Comparison of ENCODE assay signal across 17 cellular contexts in the genomic region with DNA sequence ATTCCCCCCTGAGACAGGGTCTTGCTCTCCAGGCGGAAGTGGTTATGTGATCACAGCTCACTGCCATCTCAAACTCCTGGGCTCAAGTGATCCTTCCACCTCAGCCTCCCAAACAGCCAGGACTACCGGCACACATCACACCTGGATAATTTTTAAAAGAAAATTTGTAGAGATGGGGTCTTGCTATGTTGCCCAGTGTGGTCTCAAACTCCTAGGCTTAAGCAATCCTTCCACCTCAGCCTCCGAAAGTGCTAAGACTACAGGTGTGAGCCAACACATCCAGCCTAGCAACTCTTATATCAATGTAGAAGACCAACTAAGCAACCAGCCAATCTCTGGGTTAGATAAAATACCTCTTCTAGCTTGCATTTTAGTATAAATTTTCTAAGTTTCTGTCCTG.
DNase-seq lines count a peak whose midpoint lies in the region; ATAC-seq and TF ChIP-seq lines count a peak whose summit lies in the region.
"Had no signal": no experiment of that assay in that cellular context is flagged by ENCODE, and none has a peak within 500 bp of the region (broad histone marks: within the 10 kb centered on the region; RNA-seq: fewer than 3 reads in every experiment).

No MANE protein-coding gene starts in this region.

- H2AK5ac ChIP-seq in mesenchymal stem cell (ENCODE audit: low read length, severe bottlenecking): no peak overlapping the region

- no peaks in the 10 kb centered on the region for H3K27me3 ChIP-seq in BLaER1
- H3K27me3 ChIP-seq in mesenchymal stem cell (ENCODE audit: control insufficient read depth in 1 of 2, insufficient read depth in 1 of 2, low read length in 2 of 2): no peaks in the 10 kb centered on the region
- H3K27me3 ChIP-seq in right atrium auricular region: no peaks in the 10 kb centered on the region

- H3K36me3 Mint-ChIP-seq in chondrocyte (ENCODE audit: low read depth): peaks cover 18% of the 10 kb centered on the region

- H2BK12ac ChIP-seq in mesenchymal stem cell (ENCODE audit: low read length in 2 of 2): no peak overlapping the region

- no peak overlapping the region for H3K23ac ChIP-seq in mesenchymal stem cell (ENCODE audit: low read length in 2 of 2)

- H3K27ac ChIP-seq in BLaER1 (no peak overlapping the region), HEK293 (ENCODE audit: extremely low read depth, low read depth, low read length) (no peak overlapping the region), mesenchymal stem cell (ENCODE audit: low read length, poor library complexity, severe bottlenecking) (no peak overlapping the region), right atrium auricular region (no peak overlapping the region)
- H3K27ac ChIP-seq: C4-2B had no signal

- H4K91ac ChIP-seq in mesenchymal stem cell (ENCODE audit: low read length): no peak overlapping the region

- H2BK120ac ChIP-seq in mesenchymal stem cell (ENCODE audit: low read depth, low read length): no peak overlapping the region

- H3K9ac ChIP-seq in BLaER1 (no peak overlapping the region), mesenchymal stem cell (ENCODE audit: low read length) (peak overlapping the region; percentile 2)

- DNase-seq in chondrocyte (ENCODE audit: low spot score) (no peak), mesenchymal stem cell (no peak), right atrium auricular region (ENCODE audit: low spot score) (no peak), amniotic stem cell (lab: John Stamatoyannopoulos, UW) (no peak)
- DNase-seq in activated CD8-positive, alpha-beta memory T cell treated with anti-CD3 and anti-CD28 coated beads, Interleukin-2, amount 50 U/mL, for 48 hours: no peak
- DNase-seq: 8988T; CD4-positive, alpha-beta memory T cell; DMS79 treated with DMSO at 0.1 percent for 48 hours; EL; GOT3; HFFc6 had no signal

- ATAC-seq in HG03045 (IDR thresholded peaks at IDR 0.05; ENCODE audit: unreplicated experiment): no peak

- H3K36me3 ChIP-seq in BLaER1 (peaks cover 89% of the 10 kb centered on the region), HEK293 (ENCODE audit: control insufficient read depth in 2 of 2, insufficient read depth in 1 of 2, low read length in 2 of 2) (peaks cover 17 to 50% of the 10 kb centered on the region in 2 experiments), mesenchymal stem cell (ENCODE audit: control insufficient read depth in 1 of 2, insufficient read depth in 2 of 2, low read depth in 1 of 2, low read length in 2 of 2) (peaks cover 26 to 96% of the 10 kb centered on the region in 2 experiments), right atrium auricular region (peaks cover 39% of the 10 kb centered on the region)

- no peak overlapping the region for H3K4me3 Mint-ChIP-seq in chondrocyte (ENCODE audit: unreplicated experiment)
- H3K4me3 Mint-ChIP-seq: CD4-positive, alpha-beta memory T cell; HFFc6; IgD-negative memory B cell had no signal

- peaks cover 30% of the 10 kb centered on the region for H3K79me1 ChIP-seq in mesenchymal stem cell (replicated peaks; ENCODE audit: low read length, poor library complexity, severe bottlenecking)

- H3K9me3 ChIP-seq in BLaER1: no peaks in the 10 kb centered on the region
- H3K9me3 ChIP-seq in HEK293 (ENCODE audit: control insufficient read depth, insufficient read depth, low read depth, low read length): no peaks in the 10 kb centered on the region
- no peaks in the 10 kb centered on the region for H3K9me3 ChIP-seq in mesenchymal stem cell (ENCODE audit: control insufficient read depth, low read length)
- H3K9me3 ChIP-seq in right atrium auricular region: no peaks in the 10 kb centered on the region
- H3K9me3 ChIP-seq: HAP-1 had no signal

- H4K20me1 ChIP-seq in BLaER1: peaks cover 33% of the 10 kb centered on the region

- peaks cover 24% of the 10 kb centered on the region for H3K4me1 Mint-ChIP-seq in chondrocyte (ENCODE audit: low read depth)

- peak overlapping the region; percentile 48 for H3K4me2 ChIP-seq in BLaER1
- H3K4me2 ChIP-seq in mesenchymal stem cell (ENCODE audit: low read length, poor library complexity, severe bottlenecking): no peak overlapping the region

- H3K4me1 ChIP-seq in BLaER1 (peaks cover 20% of the 10 kb centered on the region), HEK293 (ENCODE audit: control insufficient read depth, insufficient read depth, low read length) (peaks cover 8% of the 10 kb centered on the region), mesenchymal stem cell (ENCODE audit: control insufficient read depth, insufficient read depth, low read depth, low read length) (no peaks in the 10 kb centered on the region), right atrium auricular region (peaks cover 0 to 7% of the 10 kb centered on the region in 2 donors)
- H3K4me1 ChIP-seq: HAP-1 had no signal

- POLR2A ChIA-PET in HEK293 (lab: Yijun Ruan, JAX): no interaction called here

- H3K4ac ChIP-seq in mesenchymal stem cell (ENCODE audit: low read depth in 1 of 2, low read length in 2 of 2): no peak overlapping the region

- H3K27ac Mint-ChIP-seq in chondrocyte (ENCODE audit: unreplicated experiment): peak overlapping the region; percentile 68
- H3K27ac Mint-ChIP-seq: HFFc6 had no signal

- H2AFZ ChIP-seq in mesenchymal stem cell (ENCODE audit: low read depth, low read length): no peak overlapping the region

- no peaks in the 10 kb centered on the region for H3K9me3 Mint-ChIP-seq in chondrocyte (ENCODE audit: low read depth)
- H3K9me3 Mint-ChIP-seq: CD4-positive, alpha-beta memory T cell; HFFc6; IgD-negative memory B cell had no signal

- H3K27me3 Mint-ChIP-seq in chondrocyte (ENCODE audit: low read depth): no peaks in the 10 kb centered on the region
- H3K27me3 Mint-ChIP-seq: CD4-positive, alpha-beta memory T cell; IgD-negative memory B cell had no signal

- no peak for TF ChIP-seq CTCF in HEK293 (tag by site-specific recombination; IDR thresholded peaks at IDR 0.05)
- TF ChIP-seq CTCF in chondrocyte (IDR thresholded peaks at IDR 0.05): no peak
- no peak for TF ChIP-seq CTCF in right atrium auricular region (IDR thresholded peaks at IDR 0.05)

- no peak overlapping the region for H4K8ac ChIP-seq in mesenchymal stem cell (ENCODE audit: low read length)

- no peak overlapping the region for H3K4me3 ChIP-seq in BLaER1
- H3K4me3 ChIP-seq in HEK293 (ENCODE audit: low read depth, low read length): no peak overlapping the region
- H3K4me3 ChIP-seq in mesenchymal stem cell (ENCODE audit: insufficient read depth in 1 of 2, low read depth in 1 of 2, low read length in 2 of 2): no peak overlapping the region
- H3K4me3 ChIP-seq in right atrium auricular region: no peak overlapping the region
- H3K4me3 ChIP-seq: HAP-1 had no signal

- H3K14ac ChIP-seq in mesenchymal stem cell (ENCODE audit: low read length in 2 of 2): no peak overlapping the region

- H2BK5ac ChIP-seq in mesenchymal stem cell (ENCODE audit: low read depth, low read length, poor library complexity, severe bottlenecking): no peak overlapping the region

- H3K18ac ChIP-seq in mesenchymal stem cell (ENCODE audit: low read depth in 1 of 2, low read length in 2 of 2): no peak overlapping the region

- CTCF ChIA-PET in HEK293 (lab: Yijun Ruan, JAX): interaction anchor here (1.5 kb wide), 1 partner anchor 17 kb away, joined by 5 read pairs; no protein-coding TSS in a partner anchor

- no peak overlapping the region for H2BK15ac ChIP-seq in mesenchymal stem cell (ENCODE audit: low read depth, poor library complexity, severe bottlenecking)

- 96% methylated on average over 3 of the region's 3 CpGs for WGBS in mesenchymal stem cell

TF ChIP-seq in HEK293, 187 proteins besides CTCF, POLR2A, EP300 and RAD21:
- peak; percentile 63; the same call in 1 of the 2 replicates for TF ChIP-seq ZNF121 (tag by site-specific recombination; IDR thresholded peaks at IDR 0.05)
- no peak for TF ChIP-seq ZNF112 (tag by site-specific recombination; IDR thresholded peaks at IDR 0.05)
TF ChIP-seq in HEK293: peak in this region for 1.
